ENCODE assay signal across 8 cellular contexts in the genomic region with DNA sequence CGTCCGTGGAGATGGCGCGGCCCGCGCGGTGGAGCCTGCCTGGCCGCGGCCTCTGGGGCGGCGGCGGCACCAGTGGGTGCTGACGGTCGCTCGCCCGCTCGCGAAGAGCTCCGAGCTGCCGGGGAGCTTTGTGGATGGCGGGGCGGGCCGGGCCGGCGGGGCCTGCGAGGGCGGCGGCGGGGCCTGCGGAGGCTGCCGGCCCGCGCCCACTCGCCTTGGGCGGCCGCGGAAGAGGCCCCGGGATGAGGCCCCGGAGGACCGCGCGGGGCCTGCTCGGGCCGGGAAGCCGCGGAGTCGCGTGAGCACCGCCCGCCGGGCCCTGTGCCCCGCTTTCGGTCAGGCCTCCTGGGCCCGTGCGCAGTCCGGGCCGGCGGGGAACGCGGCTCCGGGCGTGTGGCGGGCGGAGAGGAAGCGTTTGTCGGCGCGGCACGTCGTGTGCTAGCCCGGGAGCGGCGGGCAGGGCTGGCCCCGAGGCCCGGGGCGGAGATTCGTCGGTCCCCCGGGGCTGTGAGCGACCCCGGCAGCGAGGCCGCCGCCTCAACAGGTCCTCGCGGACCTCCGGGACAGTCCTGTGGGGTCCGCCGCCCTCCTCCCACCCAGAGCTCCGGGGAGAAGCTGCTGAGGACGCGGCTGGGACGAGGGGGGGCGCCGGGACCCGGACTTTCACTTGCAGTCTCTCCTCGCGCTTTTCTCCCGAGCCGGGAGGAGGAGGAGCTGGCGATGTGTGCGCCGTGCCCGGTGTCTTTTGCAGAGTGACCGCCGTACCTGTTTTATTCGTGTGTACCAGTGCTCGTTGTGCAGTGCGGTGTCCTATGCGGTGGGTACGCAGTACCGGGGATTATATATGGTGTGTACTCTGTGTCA. TPM values are rescaled to one million over a fixed set of nuclear protein-coding genes. Genes with fewer than 3 reads are reported as not detected.
DNase-seq lines count a peak whose midpoint lies in the region; ATAC-seq and TF ChIP-seq lines count a peak whose summit lies in the region.

No MANE protein-coding gene starts in this region.

- intact Hi-C loops in gastrocnemius medialis (cut with DNase I; ENCODE audit: low total_unique reads), result no loop called here

- H3K9me3 ChIP-seq in iPS DF 6.9 (ENCODE audit: control insufficient read depth, insufficient read depth, low read length) (no peaks in the 10 kb centered on the region), gastrocnemius medialis (no peaks in the 10 kb centered on the region)

- no peak overlapping the region for H3K27ac ChIP-seq in iPS DF 6.9 (ENCODE audit: low read length)
- H3K27ac ChIP-seq in gastrocnemius medialis, result peak overlapping the region; percentile 84 to 97 (median 90)

- TF ChIP-seq CTCF in astrocyte of the spinal cord (IDR thresholded peaks at IDR 0.05; ENCODE audit: low read depth, low read length) (no peak), gastrocnemius medialis (IDR thresholded peaks at IDR 0.05 in 4 of 5, conservative IDR thresholded peaks at IDR 0.05 in 1 of 5) (peak in 1 of 5 experiments; percentile 0)

- H3K4me3 ChIP-seq in astrocyte of the spinal cord (ENCODE audit: low read depth, low read length) (peak overlapping the region; percentile 52), iPS DF 6.9 (ENCODE audit: low read length) (peak overlapping the region; percentile 99; the same call in 1 of the 2 replicates), gastrocnemius medialis (peak overlapping the region; percentile 68 to 82 (median 76))

- DNase-seq in EH (ENCODE audit: low read depth) (peak; percentile 65), HuH-7.5 (ENCODE audit: low spot score) (peak; percentile 53), T-helper 9 cell (peak; percentile 41), astrocyte of the spinal cord (ENCODE audit: low read depth, low spot score) (peak; percentile 64), iPS DF 6.9 (ENCODE audit: low read depth, low spot score) (no peak), gastrocnemius medialis (peak; percentile 45 to 66), HPDE6-E6E7 (ENCODE audit: extremely low spot score) (no peak)

- H3K4me1 ChIP-seq in iPS DF 6.9 (ENCODE audit: control insufficient read depth, insufficient read depth, low read length) (peaks cover 3% of the 10 kb centered on the region; the same call in 1 of the 2 replicates), gastrocnemius medialis (peaks cover 55 to 59% of the 10 kb centered on the region in 2 donors)

- H3K36me3 ChIP-seq in iPS DF 6.9 (ENCODE audit: control insufficient read depth, insufficient read depth, low read length), result no peaks in the 10 kb centered on the region
- no peaks in the 10 kb centered on the region for H3K36me3 ChIP-seq in gastrocnemius medialis

- peak; percentile 54 to 57 for TF ChIP-seq POLR2A in gastrocnemius medialis (IDR thresholded peaks at IDR 0.05)

- WGBS in iPS DF 6.9 (ENCODE audit: insufficient coverage, insufficient read length), result no CpG with 5 or more reads among the region's 112 CpGs

- ATAC-seq in GM21515 (IDR thresholded peaks at IDR 0.05; ENCODE audit: unreplicated experiment) (peak; percentile 32), gastrocnemius medialis (peak; percentile 56 to 58)

- in situ Hi-C loops in astrocyte of the spinal cord (cut with HindIII; ENCODE audit: low sequenced_read_pairs) (no loop called here), gastrocnemius medialis (cut with MboI; ENCODE audit: low sequenced_read_pairs in 4 of 4) (no loop called here)

- peaks cover 2% of the 10 kb centered on the region; the same call in 1 of the 2 replicates for H3K27me3 ChIP-seq in iPS DF 6.9 (ENCODE audit: control insufficient read depth, insufficient read depth, low read length)
- no peaks in the 10 kb centered on the region for H3K27me3 ChIP-seq in gastrocnemius medialis

RNA-seq across cellular contexts. Expression of a gene that starts 0.6 kb away (rescaled TPM):
- 10 to 100 TPM; 58.3 to 78.0 (median 65.2) TPM for total RNA-seq in gastrocnemius medialis

Comparison
In these comparisons a context has a peak if more than half of its experiments do, and no peak if none do; other contexts are left out.
1. DNase-seq: peak in EH (single experiment), HuH-7.5 (single experiment), T-helper 9 cell (single experiment), astrocyte of the spinal cord (single experiment) and gastrocnemius medialis (2 of 2); none in iPS DF 6.9 (single experiment) and HPDE6-E6E7 (single experiment).
2. Peak in every context shown above with its lines, with median percentiles within 50 percentile points of each other: H3K4me3 ChIP-seq.